28 cellular contexts compared by ENCODE assay signal in the genomic region with DNA sequence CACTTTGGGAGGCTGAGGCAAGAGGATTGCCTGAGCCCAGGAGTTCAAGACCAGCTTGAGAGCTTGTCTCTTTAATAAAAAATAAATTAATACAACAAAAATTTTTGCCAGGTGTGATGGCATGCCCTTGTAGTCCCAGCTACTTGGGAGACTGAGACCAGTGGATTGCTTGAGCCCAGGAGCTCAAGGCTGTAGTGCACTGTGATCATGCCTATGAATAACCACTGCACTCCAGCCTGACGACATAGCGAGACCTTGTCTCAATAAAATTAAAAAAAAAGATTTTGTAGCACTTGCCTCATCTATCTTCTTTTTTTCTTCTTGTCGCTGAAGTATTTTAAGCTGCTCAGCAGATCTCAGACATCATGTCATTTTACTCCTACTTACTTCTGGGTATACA.
"Had no signal": no experiment of that assay in that cellular context is flagged by ENCODE, and none has a peak within 500 bp of the region (broad histone marks: within the 10 kb centered on the region; RNA-seq: fewer than 3 reads in every experiment).

No MANE protein-coding gene starts in this region.

- H3K27me3 ChIP-seq: body of pancreas, breast epithelium, Peyer's patch had no signal

- H3K9me3 Mint-ChIP-seq: activated CD4-positive, alpha-beta T cell treated with anti-CD3 and anti-CD28 coated beads, Interleukin-2, amount 10 ng/mL, durations not matched to agents 24 days and 14 days; activated CD8-positive, alpha-beta T cell treated with anti-CD3 and anti-CD28 coated beads for 36 hours; activated naive CD4-positive, alpha-beta T cell treated with anti-CD3 and anti-CD28 coated beads, Interleukin-2, amount 50 U/mL, for 24 hours; activated naive CD8-positive, alpha-beta T cell treated with anti-CD3 and anti-CD28 coated beads, Interleukin-2, amount 10 ng/mL, durations not matched to agents 7 days and 5 days; activated T-helper 2 cell treated with anti-CD3 and anti-CD28 coated beads, Interferon-gamma antibody, Interleukin-2, Interleukin-4, amounts not matched to agents 10 μg/mL and 5 μg/mL and 100 μg/mL, durations not matched to agents 14 hours and 24 hours and 36 hours had no signal

- H3K4me3 Mint-ChIP-seq: activated CD4-positive, alpha-beta T cell treated with anti-CD3 and anti-CD28 coated beads, Interleukin-2, amount 10 ng/mL, durations not matched to agents 24 days and 14 days; activated CD8-positive, alpha-beta T cell treated with anti-CD3 and anti-CD28 coated beads for 36 hours; activated naive CD4-positive, alpha-beta T cell treated with anti-CD3 and anti-CD28 coated beads, Interleukin-2, amount 50 U/mL, for 24 hours; activated naive CD8-positive, alpha-beta T cell treated with anti-CD3 and anti-CD28 coated beads, Interleukin-2, amount 10 ng/mL, durations not matched to agents 7 days and 5 days had no signal

- ATAC-seq: activated CD8-positive, alpha-beta T cell treated with anti-CD3 and anti-CD28 coated beads for 36 hours; body of pancreas; PC-3 had no signal

- H3K9ac ChIP-seq: KMS-11 had no signal

- H3K27ac ChIP-seq: body of pancreas, breast epithelium, KMS-11, Peyer's patch had no signal

- H3K9me3 ChIP-seq: body of pancreas, breast epithelium, Peyer's patch had no signal

- H3K4me2 ChIP-seq: KMS-11 had no signal

- H3K27ac Mint-ChIP-seq: activated CD4-positive, alpha-beta T cell treated with anti-CD3 and anti-CD28 coated beads, Interleukin-2, amount 10 ng/mL, durations not matched to agents 24 days and 14 days; activated naive CD4-positive, alpha-beta T cell treated with anti-CD3 and anti-CD28 coated beads, Interleukin-2, amount 50 U/mL, for 24 hours; activated naive CD8-positive, alpha-beta T cell treated with anti-CD3 and anti-CD28 coated beads, Interleukin-2, amount 10 ng/mL, durations not matched to agents 7 days and 5 days; activated T-helper 2 cell treated with anti-CD3 and anti-CD28 coated beads, Interferon-gamma antibody, Interleukin-2, Interleukin-4, amounts not matched to agents 10 μg/mL and 5 μg/mL and 100 μg/mL, durations not matched to agents 14 hours and 24 hours and 36 hours had no signal

- H3K4me1 ChIP-seq: breast epithelium had no signal

- H3K27me3 Mint-ChIP-seq: activated CD4-positive, alpha-beta T cell treated with anti-CD3 and anti-CD28 coated beads, Interleukin-2, amount 10 ng/mL, durations not matched to agents 24 days and 14 days; activated CD8-positive, alpha-beta T cell treated with anti-CD3 and anti-CD28 coated beads for 36 hours; activated naive CD4-positive, alpha-beta T cell treated with anti-CD3 and anti-CD28 coated beads, Interleukin-2, amount 50 U/mL, for 24 hours; activated naive CD8-positive, alpha-beta T cell treated with anti-CD3 and anti-CD28 coated beads, Interleukin-2, amount 10 ng/mL, durations not matched to agents 7 days and 5 days had no signal

- H3K4me3 ChIP-seq: body of pancreas, breast epithelium, Peyer's patch had no signal

- DNase-seq: activated CD4-positive, alpha-beta T cell treated with anti-CD3 and anti-CD28 coated beads, Interleukin-2, amount 10 ng/mL, durations not matched to agents 24 days and 14 days; activated CD4-positive, alpha-beta T cell treated with anti-CD3 and anti-CD28 coated beads, Interleukin-2, amount 50 U/mL, for 4 hours; activated CD8-positive, alpha-beta T cell treated with anti-CD3 and anti-CD28 coated beads for 36 hours; activated gamma-delta T cell; activated naive CD4-positive, alpha-beta T cell treated with Interleukin-2 at 50 U/mL for 16 hours; activated naive CD8-positive, alpha-beta T cell treated with anti-CD3 and anti-CD28 coated beads, Interleukin-2, amount 10 ng/mL, durations not matched to agents 7 days and 5 days; activated T-cell treated with anti-CD3 and anti-CD28 coated beads, Interleukin-2, amount 50 U/mL, for 1 hour; body of pancreas; MM.1S; MV-4-11; NCI-H1092; NCI-H1436 treated with DMSO at 0.1 percent for 48 hours; NCI-H1694 treated with DMSO at 0.1 percent for 48 hours; NCI-H2029; NCI-H345; NCI-H526; NCI-H748 treated with DMSO at 0.1 percent for 48 hours; NK-92 treated with Interleukin-12 subunit alpha and Interleukin-12 subunit beta, amount 100 ng/mL, for 24 hours; PC-3; Peyer's patch; RPMI8226; SW 1271; T-helper 1 cell; T1000 had no signal

- H3K36me3 ChIP-seq: breast epithelium, Peyer's patch had no signal
